In the genomic region with DNA sequence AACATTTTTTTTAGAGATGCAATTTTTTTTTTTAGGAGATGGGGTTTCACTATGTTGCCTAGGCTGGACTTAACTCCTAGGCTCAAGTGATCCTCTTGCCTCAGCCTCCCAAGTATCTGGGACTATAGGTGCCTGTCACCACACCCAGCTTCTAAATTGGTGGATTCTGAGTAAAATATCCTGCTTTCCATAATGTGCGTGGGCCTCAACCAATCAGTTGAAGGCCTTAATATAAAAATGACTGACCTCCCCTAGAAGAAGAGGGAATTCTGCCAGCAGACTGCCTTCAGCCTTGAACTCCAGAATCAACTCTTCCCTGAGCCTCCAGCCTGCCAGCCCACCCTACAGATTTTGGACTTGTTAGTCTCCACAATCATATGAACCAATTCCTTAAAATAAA, we compare ENCODE assay signal across 30 cellular contexts.
"Had no signal": no experiment of that assay in that cellular context is flagged by ENCODE, and none has a peak within 500 bp of the region (broad histone marks: within the 10 kb centered on the region; RNA-seq: fewer than 3 reads in every experiment).

No MANE protein-coding gene starts in this region.

- ATAC-seq: esophagus mucosa; gastroesophageal sphincter; heart left ventricle; left lobe of liver; natural killer cell treated with Interleukin-12 subunit alpha and Interleukin-12 subunit beta and Interleukin-15 and Interleukin-18, amount 100 ng/mL, for 72 hours; sciatic nerve had no signal

- H3K4me3 ChIP-seq: coronary artery, gastroesophageal sphincter, heart left ventricle, hepatocyte, lung, mucosa of descending colon, pancreas, prostate gland, right atrium auricular region, smooth muscle cell, thoracic aorta, tibial nerve, upper lobe of left lung had no signal

- H3K4me3 Mint-ChIP-seq: mesothelial cell of epicardium; naive B cell; natural killer cell treated with Interleukin-12 subunit alpha and Interleukin-12 subunit beta and Interleukin-15 and Interleukin-18, amount 100 ng/mL, for 72 hours; neural crest cell; stimulated activated naive CD8-positive, alpha-beta T cell treated with anti-CD3 and anti-CD28 coated beads, Interleukin-15, Interleukin-2, amounts not matched to agents 100 ng/mL and 50 ng/mL, for 24 hours had no signal

- H3K4me1 ChIP-seq: gastroesophageal sphincter, prostate gland, right atrium auricular region, upper lobe of left lung had no signal

- H3K27ac Mint-ChIP-seq: mesothelial cell of epicardium had no signal

- H3K36me3 ChIP-seq: pancreas, prostate gland, right atrium auricular region, thoracic aorta had no signal

- H3K27me3 ChIP-seq: gastroesophageal sphincter, heart left ventricle, hepatocyte, neutrophil, pancreas, right atrium auricular region, tibial nerve, upper lobe of left lung had no signal

- H3K4me1 Mint-ChIP-seq: neural crest cell had no signal

- H3K27me3 Mint-ChIP-seq: naive B cell; natural killer cell treated with Interleukin-12 subunit alpha and Interleukin-12 subunit beta and Interleukin-15 and Interleukin-18, amount 100 ng/mL, for 72 hours; stimulated activated naive CD8-positive, alpha-beta T cell treated with anti-CD3 and anti-CD28 coated beads, Interleukin-15, Interleukin-2, amounts not matched to agents 100 ng/mL and 50 ng/mL, for 24 hours had no signal

- FAIRE-seq: kidney, pancreas, urothelium cell line had no signal

- H3K4me2 ChIP-seq: hepatocyte, smooth muscle cell had no signal

- H3K27ac ChIP-seq: coronary artery, epithelial cell of prostate, gastroesophageal sphincter, heart left ventricle, hepatocyte, neutrophil, pancreas, prostate gland, right atrium auricular region, thoracic aorta, tibial nerve, upper lobe of left lung had no signal

- H3K9me3 ChIP-seq: gastroesophageal sphincter, heart left ventricle, mucosa of descending colon, neutrophil, pancreas, prostate gland, right atrium auricular region, thoracic aorta, tibial nerve, upper lobe of left lung had no signal

- DNase-seq: foreskin fibroblast; heart left ventricle; kidney; mucosa of descending colon; naive B cell; pancreas; stimulated activated CD4-positive, alpha-beta T cell treated with anti-CD3 and anti-CD28 coated beads, Interleukin-12 subunit alpha, Interleukin-12 subunit beta, amount 100 ng/mL, for 4 hours; stimulated activated CD4-positive, alpha-beta T cell treated with anti-CD3 and anti-CD28 coated beads, Interleukin-1b, Interleukin-23, amount 100 ng/mL, for 48 hours; stimulated activated CD4-positive, alpha-beta T cell treated with anti-CD3 and anti-CD28 coated beads, Interleukin-4, amount 100 ng/mL, for 1 hour; stimulated activated CD8-positive, alpha-beta memory T cell treated with anti-CD3 and anti-CD28 coated beads, Interleukin-4, amount 100 ng/mL, for 48 hours; upper lobe of left lung had no signal

- H3K36me3 Mint-ChIP-seq: mesothelial cell of epicardium; natural killer cell treated with Interleukin-12 subunit alpha and Interleukin-12 subunit beta and Interleukin-15 and Interleukin-18, amount 100 ng/mL, for 72 hours had no signal

- H3K9me3 Mint-ChIP-seq: mesothelial cell of epicardium; naive B cell; natural killer cell treated with Interleukin-12 subunit alpha and Interleukin-12 subunit beta and Interleukin-15 and Interleukin-18, amount 100 ng/mL, for 72 hours; neural crest cell; stimulated activated naive CD8-positive, alpha-beta T cell treated with anti-CD3 and anti-CD28 coated beads, Interleukin-15, Interleukin-2, amounts not matched to agents 100 ng/mL and 50 ng/mL, for 24 hours had no signal

- H2AFZ ChIP-seq: hepatocyte had no signal
